18 cellular contexts compared by ENCODE assay signal in the genomic region with DNA sequence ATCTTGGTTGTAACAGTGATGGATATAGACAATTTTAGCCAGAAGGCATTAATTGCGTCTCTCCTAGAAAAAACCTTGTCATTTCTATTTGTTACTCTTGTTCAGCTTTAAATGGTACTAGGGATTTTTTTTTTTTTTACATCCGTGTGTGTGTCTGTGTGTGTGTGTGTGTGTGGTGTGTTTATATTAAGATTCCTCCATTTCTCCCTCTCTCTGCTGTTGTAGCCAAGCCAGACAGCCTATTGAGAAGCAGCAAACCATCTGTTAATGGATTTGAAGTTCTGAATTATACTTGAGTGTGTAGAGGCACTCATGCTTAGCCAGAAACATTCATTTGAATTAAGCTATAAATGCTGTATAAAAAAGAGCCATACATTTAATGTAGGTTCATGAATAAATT.
DNase-seq lines count a peak whose midpoint lies in the region; ATAC-seq and TF ChIP-seq lines count a peak whose summit lies in the region.
"Had no signal": no experiment of that assay in that cellular context is flagged by ENCODE, and none has a peak within 500 bp of the region (broad histone marks: within the 10 kb centered on the region; RNA-seq: fewer than 3 reads in every experiment).

No MANE protein-coding gene starts in this region.

- H3K9ac ChIP-seq in fibroblast of lung (ENCODE audit: insufficient read depth, low read length): no peak overlapping the region

- no peak overlapping the region for H3K27ac ChIP-seq in fibroblast of lung (ENCODE audit: insufficient read depth, low read length)
- no peak overlapping the region for H3K27ac ChIP-seq in Peyer's patch
- H3K27ac ChIP-seq: left ventricle myocardium inferior, uterus had no signal

- H2AFZ ChIP-seq in fibroblast of lung (ENCODE audit: low read length): no peak overlapping the region

- DNase-seq in DMS 273 treated with DMSO at 0.1 percent for 48 hours (lab: John Stamatoyannopoulos, UW): peak; percentile 83
- DNase-seq in NCI-H1092 (lab: John Stamatoyannopoulos, UW): peak; percentile 29
- DNase-seq in NCI-H69 (lab: John Stamatoyannopoulos, UW): peak; percentile 94
- DNase-seq in fibroblast of lung (ENCODE audit: low read depth in 2 of 2): peak; percentile 17 to 81
- DNase-seq in NCI-H1436 (lab: John Stamatoyannopoulos, UW): no peak
- DNase-seq in Peyer's patch: no peak
- DNase-seq in GM19238 (ENCODE audit: insufficient read length, low spot score): no peak
- DNase-seq: activated CD4-positive, alpha-beta T cell treated with anti-CD3 and anti-CD28 coated beads, Interleukin-2, amount 10 ng/mL, durations not matched to agents 7 days and 5 days; activated T-cell treated with anti-CD3 and anti-CD28 coated beads, Interleukin-2, amount 50 U/mL, for 24 hours; Calu3; effector CD8-positive, alpha-beta T cell; KG1; left ventricle myocardium inferior; NCI-H1436 treated with DMSO at 0.1 percent for 48 hours; stimulated activated naive CD8-positive, alpha-beta T cell treated with anti-CD3 and anti-CD28 coated beads, Interleukin-15, amount 100 ng/mL, for 72 hours; T1000; uterus had no signal

- H3K36me3 ChIP-seq in fibroblast of lung (ENCODE audit: control insufficient read depth, insufficient read depth, low read length) (peaks cover 2% of the 10 kb centered on the region), Peyer's patch (peaks cover 0 to 33% (median 0%) of the 10 kb centered on the region in 3 donors)
- H3K36me3 ChIP-seq: uterus had no signal

- no peak for TF ChIP-seq POLR2A in Peyer's patch (IDR thresholded peaks at IDR 0.05)

- no peaks in the 10 kb centered on the region for H3K79me2 ChIP-seq in fibroblast of lung (ENCODE audit: control insufficient read depth, insufficient read depth, low read length)

- no peak overlapping the region for H3K4me2 ChIP-seq in fibroblast of lung (ENCODE audit: extremely low read depth, insufficient read depth, low read length)

- TF ChIP-seq CTCF in fibroblast of lung (conservative IDR thresholded peaks at IDR 0.05 in 1 of 2, IDR thresholded peaks at IDR 0.05 in 1 of 2; ENCODE audit: low read depth in 1 of 2, low read length in 2 of 2) (no peak), Peyer's patch (IDR thresholded peaks at IDR 0.05) (no peak)

- H3K27me3 ChIP-seq in fibroblast of lung (ENCODE audit: control insufficient read depth, insufficient read depth, low read length): no peaks in the 10 kb centered on the region
- no peaks in the 10 kb centered on the region for H3K27me3 ChIP-seq in Peyer's patch
- H3K27me3 ChIP-seq: uterus had no signal

- H3K4me3 ChIP-seq in fibroblast of lung (replicated peaks in 1 of 4; ENCODE audit: control extremely low read depth in 1 of 4, insufficient read depth in 1 of 4, low read depth in 3 of 4, low read length in 4 of 4): no peak overlapping the region
- no peak overlapping the region for H3K4me3 ChIP-seq in Peyer's patch
- H3K4me3 ChIP-seq: left ventricle myocardium inferior, uterus had no signal

- H3K9me3 ChIP-seq in fibroblast of lung (ENCODE audit: control insufficient read depth, insufficient read depth, low read depth, low read length) (no peaks in the 10 kb centered on the region), Peyer's patch (no peaks in the 10 kb centered on the region)
- H3K9me3 ChIP-seq: left ventricle myocardium inferior, uterus had no signal

- H4K20me1 ChIP-seq in fibroblast of lung (ENCODE audit: control insufficient read depth, extremely low read depth, insufficient read depth, low read length): no peaks in the 10 kb centered on the region

- H3K4me1 ChIP-seq in fibroblast of lung (ENCODE audit: control insufficient read depth, extremely low read depth, insufficient read depth, low read length): peaks cover 8% of the 10 kb centered on the region
- H3K4me1 ChIP-seq in Peyer's patch: no peaks in the 10 kb centered on the region

- no peak for ATAC-seq in GM21576 (IDR thresholded peaks at IDR 0.05; ENCODE audit: unreplicated experiment)
- ATAC-seq: stimulated activated naive CD8-positive, alpha-beta T cell treated with anti-CD3 and anti-CD28 coated beads, Interleukin-15, amount 100 ng/mL, for 72 hours had no signal

Comparison
In these comparisons a context has a peak if more than half of its experiments do, and no peak if none do; other contexts are left out.
1. DNase-seq: peak in DMS 273 treated with DMSO at 0.1 percent for 48 hours (single experiment), NCI-H1092 (single experiment), NCI-H69 (single experiment) and fibroblast of lung (2 of 2); none in NCI-H1436 (single experiment), Peyer's patch (0 of 3) and GM19238 (single experiment).